ENCODE assay signal across 14 cellular contexts in genomic region chr14:64562432-64562831, GRCh38. TPM values are rescaled to one million over a fixed set of nuclear protein-coding genes. Genes with fewer than 3 reads are reported as not detected.
"Had no signal": no experiment of that assay in that cellular context is flagged by ENCODE, and none has a peak within 500 bp of the region (broad histone marks: within the 10 kb centered on the region; RNA-seq: fewer than 3 reads in every experiment).

No MANE protein-coding gene starts in this region.

- H3K4me3 ChIP-seq: psoas muscle, right lobe of liver had no signal

- H3K36me3 Mint-ChIP-seq: activated naive CD8-positive, alpha-beta T cell treated with anti-CD3 and anti-CD28 coated beads, Interleukin-2, amount 10 ng/mL, durations not matched to agents 7 days and 5 days had no signal

- H3K9me3 ChIP-seq: psoas muscle, right lobe of liver had no signal

- H3K36me3 ChIP-seq: brain microvascular endothelial cell, right lobe of liver had no signal

- H3K27me3 ChIP-seq: brain microvascular endothelial cell, right lobe of liver had no signal

- DNase-seq: activated CD4-positive, alpha-beta T cell treated with anti-CD3 and anti-CD28 coated beads, Interleukin-2, amount 10 ng/mL, durations not matched to agents 7 days and 5 days; activated CD8-positive, alpha-beta memory T cell treated with anti-CD3 and anti-CD28 coated beads for 24 hours; activated naive CD8-positive, alpha-beta T cell treated with anti-CD3 and anti-CD28 coated beads, Interleukin-2, amount 10 ng/mL, durations not matched to agents 7 days and 5 days; anterior cingulate cortex; brain microvascular endothelial cell; cerebellar nuclear complex; effector memory CD8-positive, alpha-beta T cell; kidney; midbrain; psoas muscle; right lobe of liver had no signal

- H3K9me3 Mint-ChIP-seq: activated CD4-positive, alpha-beta T cell treated with anti-CD3 and anti-CD28 coated beads, Interleukin-2, amount 10 ng/mL, durations not matched to agents 7 days and 5 days; activated naive CD8-positive, alpha-beta T cell treated with anti-CD3 and anti-CD28 coated beads, Interleukin-2, amount 10 ng/mL, durations not matched to agents 7 days and 5 days; activated T-helper 1 cell treated with anti-CD3 and anti-CD28 coated beads, Interleukin-12 subunit alpha, Interleukin-12 subunit beta, Interleukin-2, Interleukin-4 antibody, amounts not matched to agents 30 ng/mL and 10 ng/mL and 1 ng/mL, durations not matched to agents 14 hours and 24 hours and 36 hours; effector memory CD8-positive, alpha-beta T cell; neural crest cell; stimulated activated naive CD8-positive, alpha-beta T cell treated with anti-CD3 and anti-CD28 coated beads, Interleukin-15, Interleukin-2, amounts not matched to agents 100 ng/mL and 50 ng/mL, for 24 hours had no signal

- H3K4me3 Mint-ChIP-seq: activated CD4-positive, alpha-beta T cell treated with anti-CD3 and anti-CD28 coated beads, Interleukin-2, amount 10 ng/mL, durations not matched to agents 7 days and 5 days; activated naive CD8-positive, alpha-beta T cell treated with anti-CD3 and anti-CD28 coated beads, Interleukin-2, amount 10 ng/mL, durations not matched to agents 7 days and 5 days; activated T-helper 1 cell treated with anti-CD3 and anti-CD28 coated beads, Interleukin-12 subunit alpha, Interleukin-12 subunit beta, Interleukin-2, Interleukin-4 antibody, amounts not matched to agents 30 ng/mL and 10 ng/mL and 1 ng/mL, durations not matched to agents 14 hours and 24 hours and 36 hours; effector memory CD8-positive, alpha-beta T cell; neural crest cell; stimulated activated naive CD8-positive, alpha-beta T cell treated with anti-CD3 and anti-CD28 coated beads, Interleukin-15, Interleukin-2, amounts not matched to agents 100 ng/mL and 50 ng/mL, for 24 hours had no signal

- ATAC-seq: effector memory CD8-positive, alpha-beta T cell; right lobe of liver had no signal

- H3K4me1 ChIP-seq: right lobe of liver had no signal

- H3K27ac Mint-ChIP-seq: activated CD4-positive, alpha-beta T cell treated with anti-CD3 and anti-CD28 coated beads, Interleukin-2, amount 10 ng/mL, durations not matched to agents 7 days and 5 days; activated naive CD8-positive, alpha-beta T cell treated with anti-CD3 and anti-CD28 coated beads, Interleukin-2, amount 10 ng/mL, durations not matched to agents 7 days and 5 days; activated T-helper 1 cell treated with anti-CD3 and anti-CD28 coated beads, Interleukin-12 subunit alpha, Interleukin-12 subunit beta, Interleukin-2, Interleukin-4 antibody, amounts not matched to agents 30 ng/mL and 10 ng/mL and 1 ng/mL, durations not matched to agents 14 hours and 24 hours and 36 hours; effector memory CD8-positive, alpha-beta T cell; stimulated activated naive CD8-positive, alpha-beta T cell treated with anti-CD3 and anti-CD28 coated beads, Interleukin-15, Interleukin-2, amounts not matched to agents 100 ng/mL and 50 ng/mL, for 24 hours had no signal

- H3K27ac ChIP-seq: brain microvascular endothelial cell, psoas muscle, right lobe of liver had no signal

RNA-seq across cellular contexts. Expression of gene PPP1R36, which starts 12.7 kb away (rescaled TPM):
- total RNA-seq: activated T-helper 1 cell treated with anti-CD3 and anti-CD28 coated beads, Interleukin-12 subunit alpha, Interleukin-12 subunit beta, Interleukin-2, Interleukin-4 antibody, amounts not matched to agents 30 ng/mL and 10 ng/mL and 1 ng/mL, durations not matched to agents 14 hours and 24 hours and 36 hours had no signal
